In the genomic region with DNA sequence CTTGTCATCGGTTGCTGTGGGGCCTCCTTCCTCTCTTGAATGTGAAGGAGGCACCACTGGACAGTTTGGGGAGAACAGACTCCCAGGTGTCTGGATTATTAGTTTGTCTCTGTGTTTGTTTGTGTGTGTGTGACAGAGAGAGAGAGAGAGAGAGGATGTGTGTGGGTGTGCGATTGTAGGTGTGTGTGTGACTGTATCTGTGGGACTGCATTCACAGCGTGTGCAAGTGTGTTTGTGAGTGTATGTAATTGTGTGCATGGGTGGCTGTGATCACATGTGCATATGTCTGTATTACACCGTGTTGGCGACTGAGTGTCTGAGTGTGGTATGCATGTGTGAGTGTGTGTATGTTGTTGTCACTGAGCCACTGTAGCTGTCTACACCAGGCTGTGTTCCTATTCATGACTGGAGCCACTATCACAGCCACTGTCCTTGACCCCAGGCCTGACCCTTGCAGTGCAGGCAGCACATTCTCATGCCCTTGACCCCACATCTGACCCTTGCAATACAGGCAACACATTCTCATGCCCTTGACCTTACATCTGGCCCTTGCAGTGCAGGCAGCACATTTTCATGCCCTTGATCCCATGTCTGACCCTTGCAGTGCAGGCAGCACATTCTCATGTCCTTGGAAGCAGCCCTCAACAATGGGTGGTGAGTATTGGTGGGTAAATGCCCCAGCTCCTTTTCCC, we compare ENCODE assay signal across 29 cellular contexts. TPM values are rescaled to one million over a fixed set of nuclear protein-coding genes. Genes with fewer than 3 reads are reported as not detected.
"Had no signal": no experiment of that assay in that cellular context is flagged by ENCODE, and none has a peak within 500 bp of the region (broad histone marks: within the 10 kb centered on the region; RNA-seq: fewer than 3 reads in every experiment).

No MANE protein-coding gene starts in this region.

- H3K27me3 ChIP-seq: ascending aorta, body of pancreas had no signal

- H3K27ac Mint-ChIP-seq: activated CD4-positive, alpha-beta memory T cell treated with anti-CD3 and anti-CD28 coated beads for 36 hours; activated CD4-positive, alpha-beta T cell treated with anti-CD3 and anti-CD28 coated beads, Interleukin-2, amount 10 ng/mL, durations not matched to agents 7 days and 5 days; activated naive CD4-positive, alpha-beta T cell treated with anti-CD3 and anti-CD28 coated beads, Interleukin-2, amount 50 U/mL, for 72 hours; activated naive CD8-positive, alpha-beta T cell treated with anti-CD3 and anti-CD28 coated beads, Interleukin-2, amount 50 U/mL, for 24 hours had no signal

- H3K4me3 ChIP-seq: ascending aorta, body of pancreas had no signal

- H3K27ac ChIP-seq: ascending aorta, body of pancreas had no signal

- H3K4me1 ChIP-seq: ascending aorta, body of pancreas had no signal

- DNase-seq: activated CD4-positive, alpha-beta memory T cell treated with anti-CD3 and anti-CD28 coated beads for 36 hours; activated CD4-positive, alpha-beta T cell treated with anti-CD3 and anti-CD28 coated beads, Interleukin-2, amount 10 ng/mL, durations not matched to agents 7 days and 5 days; activated CD4-positive, CD25-positive, alpha-beta regulatory T cell; activated effector memory CD4-positive, alpha-beta T cell treated with anti-CD3 and anti-CD28 coated beads, Interleukin-2, amount 50 U/mL, for 16 hours; activated naive CD4-positive, alpha-beta T cell treated with Interleukin-2 at 50 U/mL for 16 hours; activated naive CD8-positive, alpha-beta T cell treated with anti-CD3 and anti-CD28 coated beads, Interleukin-2, amount 50 U/mL, for 24 hours; activated T-cell treated with anti-CD3 and anti-CD28 coated beads, Interleukin-2, amount 50 U/mL, for 4 hours; amniotic stem cell; body of pancreas; central memory CD4-positive, alpha-beta T cell; KG1; NCI-H1092; NCI-H1417; NCI-H1930; NCI-H2171 treated with DMSO at 0.1 percent for 48 hours; NCI-H345; NCI-H510A; NCI-H526 treated with DMSO at 0.1 percent for 48 hours; NCI-H82; SIG-M5; T-helper 17 cell; T-helper 9 cell had no signal

- ATAC-seq: activated naive CD4-positive, alpha-beta T cell treated with anti-CD3 and anti-CD28 coated beads, Interleukin-2, amount 50 U/mL, for 72 hours; activated naive CD8-positive, alpha-beta T cell treated with anti-CD3 and anti-CD28 coated beads, Interleukin-2, amount 50 U/mL, for 24 hours; activated T-cell treated with anti-CD3 and anti-CD28 coated beads, Interleukin-2, amount 50 U/mL, for 4 hours; body of pancreas; T-helper 17 cell had no signal

- H3K36me3 ChIP-seq: ascending aorta had no signal

- H3K27me3 Mint-ChIP-seq: activated CD4-positive, alpha-beta T cell treated with anti-CD3 and anti-CD28 coated beads, Interleukin-2, amount 10 ng/mL, durations not matched to agents 7 days and 5 days had no signal

- H3K4me3 Mint-ChIP-seq: activated CD4-positive, alpha-beta memory T cell treated with anti-CD3 and anti-CD28 coated beads for 36 hours; activated CD4-positive, alpha-beta T cell treated with anti-CD3 and anti-CD28 coated beads, Interleukin-2, amount 10 ng/mL, durations not matched to agents 7 days and 5 days; activated naive CD8-positive, alpha-beta T cell treated with anti-CD3 and anti-CD28 coated beads, Interleukin-2, amount 50 U/mL, for 24 hours; activated T-cell treated with anti-CD3 and anti-CD28 coated beads, Interleukin-2, amount 50 U/mL, for 4 hours; T-helper 17 cell had no signal

- H3K36me3 Mint-ChIP-seq: activated CD4-positive, alpha-beta memory T cell treated with anti-CD3 and anti-CD28 coated beads for 36 hours had no signal

- H3K4me1 Mint-ChIP-seq: activated CD4-positive, alpha-beta T cell treated with anti-CD3 and anti-CD28 coated beads, Interleukin-2, amount 10 ng/mL, durations not matched to agents 7 days and 5 days; activated naive CD8-positive, alpha-beta T cell treated with anti-CD3 and anti-CD28 coated beads, Interleukin-2, amount 50 U/mL, for 24 hours had no signal

- H3K9me3 ChIP-seq: ascending aorta had no signal

- H3K9me3 Mint-ChIP-seq: activated CD4-positive, alpha-beta memory T cell treated with anti-CD3 and anti-CD28 coated beads for 36 hours; activated CD4-positive, alpha-beta T cell treated with anti-CD3 and anti-CD28 coated beads, Interleukin-2, amount 10 ng/mL, durations not matched to agents 7 days and 5 days; activated naive CD4-positive, alpha-beta T cell treated with anti-CD3 and anti-CD28 coated beads, Interleukin-2, amount 50 U/mL, for 72 hours; activated naive CD8-positive, alpha-beta T cell treated with anti-CD3 and anti-CD28 coated beads, Interleukin-2, amount 50 U/mL, for 24 hours; activated T-cell treated with anti-CD3 and anti-CD28 coated beads, Interleukin-2, amount 50 U/mL, for 4 hours had no signal

RNA-seq across cellular contexts. Expression of gene CYP4F8, which starts 25.1 kb away (rescaled TPM):
- total RNA-seq: activated CD4-positive, alpha-beta memory T cell treated with anti-CD3 and anti-CD28 coated beads for 36 hours; activated CD4-positive, alpha-beta T cell treated with anti-CD3 and anti-CD28 coated beads, Interleukin-2, amount 10 ng/mL, durations not matched to agents 7 days and 5 days; activated naive CD4-positive, alpha-beta T cell treated with anti-CD3 and anti-CD28 coated beads, Interleukin-2, amount 50 U/mL, for 72 hours; activated T-cell treated with anti-CD3 and anti-CD28 coated beads, Interleukin-2, amount 50 U/mL, for 4 hours; ascending aorta; bronchial epithelial cell; LHCN-M2; M059J; OCI-LY7; RPMI7951; T-helper 17 cell had no signal

RNA-seq across cellular contexts. Expression of gene CYP4F3, which starts 50.8 kb away (rescaled TPM):
- total RNA-seq: activated CD4-positive, alpha-beta memory T cell treated with anti-CD3 and anti-CD28 coated beads for 36 hours; ascending aorta; LHCN-M2; OCI-LY7; RPMI7951 had no signal
